In the genomic region with DNA sequence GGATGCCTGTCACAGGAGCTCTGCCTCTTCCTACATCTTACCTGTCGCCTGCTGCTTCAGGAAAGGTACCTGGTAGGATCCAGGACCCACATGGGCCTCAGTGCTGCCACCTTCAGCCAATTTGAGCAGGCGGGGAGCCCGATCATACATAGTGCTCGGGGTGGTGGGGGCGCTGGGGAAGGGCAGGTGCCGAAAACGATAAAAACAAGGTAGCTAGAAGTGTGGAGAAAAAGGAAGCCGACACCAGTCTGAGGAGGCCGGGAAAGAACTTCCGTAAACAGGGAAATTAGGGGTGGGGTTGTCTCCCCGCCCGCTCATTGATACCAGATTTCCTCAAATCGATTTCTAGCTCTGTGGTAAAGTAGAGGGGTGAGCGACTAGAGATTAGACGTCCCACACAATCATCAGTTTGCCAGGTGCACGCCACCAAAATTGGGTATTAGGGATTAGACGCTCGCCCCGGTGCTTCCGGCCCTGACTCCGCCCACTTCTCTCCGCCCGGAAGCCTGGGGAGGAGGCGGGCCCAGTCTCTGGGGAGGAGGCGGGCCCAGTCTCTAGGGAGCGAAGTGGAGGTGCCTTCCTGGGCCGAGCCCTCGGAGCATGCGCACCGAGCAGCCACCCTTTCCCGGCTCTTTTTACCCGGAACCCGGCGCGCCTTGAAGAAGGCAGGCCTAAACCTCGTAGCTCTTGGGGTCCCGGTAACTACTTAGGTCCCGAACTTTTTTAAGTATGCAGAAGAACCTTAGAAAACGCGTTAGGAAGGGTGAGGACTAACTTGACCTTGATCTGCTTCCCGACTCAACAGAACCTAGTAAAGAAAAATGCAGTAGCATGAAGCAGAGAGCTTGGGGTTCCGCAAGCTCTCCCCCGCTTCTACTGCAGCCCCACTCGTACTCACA, we compare ENCODE assay signal across 8 cellular contexts. TPM values are rescaled to one million over a fixed set of nuclear protein-coding genes. Genes with fewer than 3 reads are reported as not detected.
DNase-seq lines count a peak whose midpoint lies in the region.

TSS of gene STPG2 (minus strand) at position 476 of the 899 bp plus-strand sequence.

- H3K4me3 ChIP-seq in H7 (ENCODE audit: insufficient read depth, low read depth, low read length) (peak within 1 kb of the TSS; percentile 70), MG63 (peak within 1 kb of the TSS; percentile 67), SJSA1 (peak within 1 kb of the TSS; percentile 31)

- CTCF ChIA-PET in activated naive CD4-positive, alpha-beta T cell treated with anti-CD3 and anti-CD28 coated beads, Interleukin-2, amount 10 ng/mL, durations not matched to agents 7 days and 5 days (lab: Charles Lee): interaction anchor here (0.6 to 2.3 kb wide), 5 partner anchors 13 to 1262 kb away, joined by 3 to 6 read pairs (median 3); partner anchors contain the start of gene METAP1

- H3K27ac ChIP-seq in SJSA1: no peak within 1 kb of the TSS

- peaks cover 7% of the 10 kb centered on the region for H3K9me3 Mint-ChIP-seq in activated naive CD4-positive, alpha-beta T cell treated with anti-CD3 and anti-CD28 coated beads, Interleukin-2, amount 10 ng/mL, durations not matched to agents 7 days and 5 days

- H3K27me3 ChIP-seq in H7 (ENCODE audit: control insufficient read depth, insufficient read depth, low read length) (no peaks in the 10 kb centered on the region), MG63 (no peaks in the 10 kb centered on the region), SJSA1 (replicated peaks) (no peaks in the 10 kb centered on the region)

- peaks cover 3% of the 10 kb centered on the region for H3K27me3 Mint-ChIP-seq in activated naive CD4-positive, alpha-beta T cell treated with anti-CD3 and anti-CD28 coated beads, Interleukin-2, amount 10 ng/mL, durations not matched to agents 7 days and 5 days

- no peaks in the 10 kb centered on the region for H3K9me3 ChIP-seq in MG63
- no peaks in the 10 kb centered on the region for H3K9me3 ChIP-seq in SJSA1 (replicated peaks)

- H3K4me3 Mint-ChIP-seq in activated naive CD4-positive, alpha-beta T cell treated with anti-CD3 and anti-CD28 coated beads, Interleukin-2, amount 10 ng/mL, durations not matched to agents 7 days and 5 days: peak within 1 kb of the TSS; percentile 86

- peak within 1 kb of the TSS; percentile 97 for H3K27ac Mint-ChIP-seq in activated naive CD4-positive, alpha-beta T cell treated with anti-CD3 and anti-CD28 coated beads, Interleukin-2, amount 10 ng/mL, durations not matched to agents 7 days and 5 days

- DNase-seq in GF-D8 (lab: John Stamatoyannopoulos, UW) (peak; percentile 83), H7 (peak; percentile 86), MG63 (peak; percentile 92), SJSA1 (ENCODE audit: low read depth in 1 of 2, low spot score in 2 of 2) (peak; percentile 8 to 48), germinal center (ENCODE audit: low spot score) (peak; percentile 91), non-pigmented ciliary epithelial cell (ENCODE audit: low read depth) (peak; percentile 46), superior temporal gyrus (ENCODE audit: extremely low spot score) (peak; percentile 93)
- DNase-seq in activated naive CD4-positive, alpha-beta T cell treated with anti-CD3 and anti-CD28 coated beads, Interleukin-2, amount 10 ng/mL, durations not matched to agents 7 days and 5 days: peak; percentile 94

- H3K4me1 Mint-ChIP-seq in activated naive CD4-positive, alpha-beta T cell treated with anti-CD3 and anti-CD28 coated beads, Interleukin-2, amount 10 ng/mL, durations not matched to agents 7 days and 5 days: peaks cover 27% of the 10 kb centered on the region

- H3K4me1 ChIP-seq in SJSA1 (replicated peaks): no peaks in the 10 kb centered on the region

- H3K36me3 ChIP-seq in H7 (replicated peaks; ENCODE audit: control insufficient read depth, insufficient read depth, low read length) (no peaks in the 10 kb centered on the region), MG63 (no peaks in the 10 kb centered on the region), SJSA1 (no peaks in the 10 kb centered on the region)

- peaks cover 5% of the 10 kb centered on the region for H3K36me3 Mint-ChIP-seq in activated naive CD4-positive, alpha-beta T cell treated with anti-CD3 and anti-CD28 coated beads, Interleukin-2, amount 10 ng/mL, durations not matched to agents 7 days and 5 days

RNA-seq across cellular contexts. Expression of gene STPG2, which starts in this region (rescaled TPM):
- total RNA-seq in H7 (2014; rRNA removed; shearing (Covaris generic)): 0.03 and 0.22 TPM in 2 replicates
- not detected in 2 replicates for total RNA-seq in MG63 (2014; rRNA removed; shearing (Covaris generic); ENCODE audit: low replicate concordance)
- total RNA-seq in SJSA1 (2014; rRNA removed; shearing (Covaris generic)): not detected in 2 replicates

Comparison
In these comparisons a context has a peak if more than half of its experiments do, and no peak if none do; other contexts are left out.
1. Peak in DNase-seq and H3K4me3 ChIP-seq in H7; RNA of the gene not detected or under 1 TPM.
2. Peak in DNase-seq and H3K4me3 ChIP-seq in MG63; RNA of the gene not detected or under 1 TPM.
3. Peak in DNase-seq and H3K4me3 ChIP-seq in SJSA1; RNA of the gene not detected or under 1 TPM.
4. DNase-seq: peak in every context shown above with its lines; median percentile 94 in activated naive CD4-positive, alpha-beta T cell treated with anti-CD3 and anti-CD28 coated beads, Interleukin-2, amount 10 ng/mL, durations not matched to agents 7 days and 5 days; 93 in superior temporal gyrus; 92 in MG63; 91 in germinal center; 86 in H7; 83 in GF-D8; 46 in non-pigmented ciliary epithelial cell; 28 in SJSA1.